In genomic region chr1:203308205-203309114, GRCh38 we compare ENCODE assay signal across 2 cellular contexts.
TF ChIP-seq lines count a peak whose summit lies in the region.

No MANE protein-coding gene starts in this region.

TF ChIP-seq in GM23338, 12 proteins besides CTCF, POLR2A, EP300 and RAD21 (continued from another document):
- TF ChIP-seq, protein P1, sequence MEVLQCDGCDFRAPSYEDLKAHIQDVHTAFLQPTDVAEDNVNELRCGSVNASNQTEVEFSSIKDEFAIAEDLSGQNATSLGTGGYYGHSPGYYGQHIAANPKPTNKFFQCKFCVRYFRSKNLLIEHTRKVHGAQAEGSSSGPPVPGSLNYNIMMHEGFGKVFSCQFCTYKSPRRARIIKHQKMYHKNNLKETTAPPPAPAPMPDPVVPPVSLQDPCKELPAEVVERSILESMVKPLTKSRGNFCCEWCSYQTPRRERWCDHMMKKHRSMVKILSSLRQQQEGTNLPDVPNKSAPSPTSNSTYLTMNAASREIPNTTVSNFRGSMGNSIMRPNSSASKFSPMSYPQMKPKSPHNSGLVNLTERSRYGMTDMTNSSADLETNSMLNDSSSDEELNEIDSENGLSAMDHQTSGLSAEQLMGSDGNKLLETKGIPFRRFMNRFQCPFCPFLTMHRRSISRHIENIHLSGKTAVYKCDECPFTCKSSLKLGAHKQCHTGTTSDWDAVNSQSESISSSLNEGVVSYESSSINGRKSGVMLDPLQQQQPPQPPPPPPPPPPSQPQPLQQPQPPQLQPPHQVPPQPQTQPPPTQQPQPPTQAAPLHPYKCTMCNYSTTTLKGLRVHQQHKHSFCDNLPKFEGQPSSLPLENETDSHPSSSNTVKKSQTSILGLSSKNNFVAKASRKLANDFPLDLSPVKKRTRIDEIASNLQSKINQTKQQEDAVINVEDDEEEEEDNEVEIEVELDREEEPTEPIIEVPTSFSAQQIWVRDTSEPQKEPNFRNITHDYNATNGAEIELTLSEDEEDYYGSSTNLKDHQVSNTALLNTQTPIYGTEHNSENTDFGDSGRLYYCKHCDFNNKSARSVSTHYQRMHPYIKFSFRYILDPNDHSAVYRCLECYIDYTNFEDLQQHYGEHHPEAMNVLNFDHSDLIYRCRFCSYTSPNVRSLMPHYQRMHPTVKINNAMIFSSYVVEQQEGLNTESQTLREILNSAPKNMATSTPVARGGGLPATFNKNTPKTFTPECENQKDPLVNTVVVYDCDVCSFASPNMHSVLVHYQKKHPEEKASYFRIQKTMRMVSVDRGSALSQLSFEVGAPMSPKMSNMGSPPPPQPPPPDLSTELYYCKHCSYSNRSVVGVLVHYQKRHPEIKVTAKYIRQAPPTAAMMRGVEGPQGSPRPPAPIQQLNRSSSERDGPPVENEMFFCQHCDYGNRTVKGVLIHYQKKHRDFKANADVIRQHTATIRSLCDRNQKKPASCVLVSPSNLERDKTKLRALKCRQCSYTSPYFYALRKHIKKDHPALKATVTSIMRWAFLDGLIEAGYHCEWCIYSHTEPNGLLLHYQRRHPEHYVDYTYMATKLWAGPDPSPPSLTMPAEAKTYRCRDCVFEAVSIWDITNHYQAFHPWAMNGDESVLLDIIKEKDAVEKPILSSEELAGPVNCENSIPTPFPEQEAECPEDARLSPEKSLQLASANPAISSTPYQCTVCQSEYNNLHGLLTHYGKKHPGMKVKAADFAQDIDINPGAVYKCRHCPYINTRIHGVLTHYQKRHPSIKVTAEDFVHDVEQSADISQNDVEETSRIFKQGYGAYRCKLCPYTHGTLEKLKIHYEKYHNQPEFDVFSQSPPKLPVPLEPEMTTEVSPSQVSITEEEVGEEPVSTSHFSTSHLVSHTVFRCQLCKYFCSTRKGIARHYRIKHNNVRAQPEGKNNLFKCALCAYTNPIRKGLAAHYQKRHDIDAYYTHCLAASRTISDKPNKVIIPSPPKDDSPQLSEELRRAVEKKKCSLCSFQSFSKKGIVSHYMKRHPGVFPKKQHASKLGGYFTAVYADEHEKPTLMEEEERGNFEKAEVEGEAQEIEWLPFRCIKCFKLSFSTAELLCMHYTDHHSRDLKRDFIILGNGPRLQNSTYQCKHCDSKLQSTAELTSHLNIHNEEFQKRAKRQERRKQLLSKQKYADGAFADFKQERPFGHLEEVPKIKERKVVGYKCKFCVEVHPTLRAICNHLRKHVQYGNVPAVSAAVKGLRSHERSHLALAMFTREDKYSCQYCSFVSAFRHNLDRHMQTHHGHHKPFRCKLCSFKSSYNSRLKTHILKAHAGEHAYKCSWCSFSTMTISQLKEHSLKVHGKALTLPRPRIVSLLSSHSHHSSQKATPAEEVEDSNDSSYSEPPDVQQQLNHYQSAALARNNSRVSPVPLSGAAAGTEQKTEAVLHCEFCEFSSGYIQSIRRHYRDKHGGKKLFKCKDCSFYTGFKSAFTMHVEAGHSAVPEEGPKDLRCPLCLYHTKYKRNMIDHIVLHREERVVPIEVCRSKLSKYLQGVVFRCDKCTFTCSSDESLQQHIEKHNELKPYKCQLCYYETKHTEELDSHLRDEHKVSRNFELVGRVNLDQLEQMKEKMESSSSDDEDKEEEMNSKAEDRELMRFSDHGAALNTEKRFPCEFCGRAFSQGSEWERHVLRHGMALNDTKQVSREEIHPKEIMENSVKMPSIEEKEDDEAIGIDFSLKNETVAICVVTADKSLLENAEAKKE (CRISPR knock-in tag; IDR thresholded peaks at IDR 0.05), result no peak
- no peak for TF ChIP-seq EZH2phosphoT487 (IDR thresholded peaks at IDR 0.05; ENCODE audit: unreplicated experiment)
- TF ChIP-seq STAT1 (IDR thresholded peaks at IDR 0.05; ENCODE audit: unreplicated experiment), result no peak

TF ChIP-seq in WTC11, 78 proteins besides CTCF, POLR2A, EP300 and RAD21 (continued from another document):
- TF ChIP-seq, protein P2, sequence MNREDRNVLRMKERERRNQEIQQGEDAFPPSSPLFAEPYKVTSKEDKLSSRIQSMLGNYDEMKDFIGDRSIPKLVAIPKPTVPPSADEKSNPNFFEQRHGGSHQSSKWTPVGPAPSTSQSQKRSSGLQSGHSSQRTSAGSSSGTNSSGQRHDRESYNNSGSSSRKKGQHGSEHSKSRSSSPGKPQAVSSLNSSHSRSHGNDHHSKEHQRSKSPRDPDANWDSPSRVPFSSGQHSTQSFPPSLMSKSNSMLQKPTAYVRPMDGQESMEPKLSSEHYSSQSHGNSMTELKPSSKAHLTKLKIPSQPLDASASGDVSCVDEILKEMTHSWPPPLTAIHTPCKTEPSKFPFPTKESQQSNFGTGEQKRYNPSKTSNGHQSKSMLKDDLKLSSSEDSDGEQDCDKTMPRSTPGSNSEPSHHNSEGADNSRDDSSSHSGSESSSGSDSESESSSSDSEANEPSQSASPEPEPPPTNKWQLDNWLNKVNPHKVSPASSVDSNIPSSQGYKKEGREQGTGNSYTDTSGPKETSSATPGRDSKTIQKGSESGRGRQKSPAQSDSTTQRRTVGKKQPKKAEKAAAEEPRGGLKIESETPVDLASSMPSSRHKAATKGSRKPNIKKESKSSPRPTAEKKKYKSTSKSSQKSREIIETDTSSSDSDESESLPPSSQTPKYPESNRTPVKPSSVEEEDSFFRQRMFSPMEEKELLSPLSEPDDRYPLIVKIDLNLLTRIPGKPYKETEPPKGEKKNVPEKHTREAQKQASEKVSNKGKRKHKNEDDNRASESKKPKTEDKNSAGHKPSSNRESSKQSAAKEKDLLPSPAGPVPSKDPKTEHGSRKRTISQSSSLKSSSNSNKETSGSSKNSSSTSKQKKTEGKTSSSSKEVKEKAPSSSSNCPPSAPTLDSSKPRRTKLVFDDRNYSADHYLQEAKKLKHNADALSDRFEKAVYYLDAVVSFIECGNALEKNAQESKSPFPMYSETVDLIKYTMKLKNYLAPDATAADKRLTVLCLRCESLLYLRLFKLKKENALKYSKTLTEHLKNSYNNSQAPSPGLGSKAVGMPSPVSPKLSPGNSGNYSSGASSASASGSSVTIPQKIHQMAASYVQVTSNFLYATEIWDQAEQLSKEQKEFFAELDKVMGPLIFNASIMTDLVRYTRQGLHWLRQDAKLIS (CRISPR knock-in tag; IDR thresholded peaks at IDR 0.05; ENCODE audit: borderline replicate concordance), result 0 out of 2 replicates have a peak, but pooled peaks have one; percentile 2
TF ChIP-seq in WTC11: peak in this region for 2.
